33 cellular contexts compared by ENCODE assay signal in the genomic region with DNA sequence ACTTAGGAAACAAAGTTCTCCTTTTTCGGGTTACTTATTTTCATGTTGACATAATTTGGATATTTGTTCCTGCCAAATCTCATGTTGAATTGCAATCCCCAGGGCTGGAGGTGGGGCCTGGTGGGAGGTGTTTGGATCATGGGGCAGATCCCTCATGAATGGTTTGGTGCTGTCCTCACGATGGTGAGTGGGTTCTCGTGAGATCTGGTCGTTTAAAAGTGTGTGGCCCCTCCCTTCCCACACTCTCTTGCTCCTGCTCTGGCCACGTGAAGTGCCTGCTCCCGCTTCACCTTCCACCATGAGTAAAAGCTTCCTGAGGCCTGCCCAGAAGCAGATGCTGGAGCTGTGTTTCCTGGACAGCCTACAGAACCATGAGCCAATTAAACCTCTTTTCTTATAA.
"Had no signal": no experiment of that assay in that cellular context is flagged by ENCODE, and none has a peak within 500 bp of the region (broad histone marks: within the 10 kb centered on the region; RNA-seq: fewer than 3 reads in every experiment).

No MANE protein-coding gene starts in this region.

- H3K27ac Mint-ChIP-seq: activated B cell treated with CpG ODN at 0.5 μM for 24 hours; activated CD4-positive, alpha-beta memory T cell treated with anti-CD3 and anti-CD28 coated beads for 36 hours; activated CD4-positive, alpha-beta T cell treated with anti-CD3 and anti-CD28 coated beads, Interleukin-2, amount 10 ng/mL, durations not matched to agents 24 days and 14 days; activated CD8-positive, alpha-beta T cell treated with anti-CD3 and anti-CD28 coated beads for 36 hours; activated naive CD4-positive, alpha-beta T cell treated with anti-CD3 and anti-CD28 coated beads for 36 hours; activated naive CD4-positive, alpha-beta T cell treated with anti-CD3 and anti-CD28 coated beads, Interleukin-2, amount 50 U/mL, for 72 hours; activated naive CD8-positive, alpha-beta T cell treated with anti-CD3 and anti-CD28 coated beads for 36 hours; activated T-cell treated with anti-CD3 and anti-CD28 coated beads, Interleukin-2, amount 50 U/mL, for 72 hours; activated T-helper 1 cell treated with anti-CD3 and anti-CD28 coated beads, Interleukin-12 subunit alpha, Interleukin-12 subunit beta, Interleukin-2, Interleukin-4 antibody, amounts not matched to agents 30 ng/mL and 10 ng/mL and 1 ng/mL, durations not matched to agents 14 hours and 24 hours and 36 hours; T-cell; T-helper 17 cell had no signal

- H3K4me1 ChIP-seq: breast epithelium had no signal

- H3K9me3 ChIP-seq: adrenal gland, body of pancreas, breast epithelium had no signal

- H3K36me3 Mint-ChIP-seq: activated CD4-positive, alpha-beta memory T cell treated with anti-CD3 and anti-CD28 coated beads for 36 hours; activated naive CD4-positive, alpha-beta T cell treated with anti-CD3 and anti-CD28 coated beads, Interleukin-2, amount 50 U/mL, for 72 hours; activated naive CD8-positive, alpha-beta T cell treated with anti-CD3 and anti-CD28 coated beads for 36 hours; T-cell had no signal

- H3K4me3 ChIP-seq: adrenal gland, body of pancreas, breast epithelium had no signal

- H3K27me3 Mint-ChIP-seq: activated CD4-positive, alpha-beta memory T cell treated with anti-CD3 and anti-CD28 coated beads for 36 hours; activated CD8-positive, alpha-beta T cell treated with anti-CD3 and anti-CD28 coated beads for 36 hours; activated naive CD8-positive, alpha-beta T cell treated with anti-CD3 and anti-CD28 coated beads for 36 hours; activated T-helper 17 cell treated with anti-CD3 and anti-CD28 coated beads, Interleukin-2, amount 50 U/mL, for 72 hours; T-cell had no signal

- H3K4me3 Mint-ChIP-seq: activated B cell treated with CpG ODN at 0.5 μM for 24 hours; activated CD4-positive, alpha-beta memory T cell treated with anti-CD3 and anti-CD28 coated beads for 36 hours; activated CD4-positive, alpha-beta T cell treated with anti-CD3 and anti-CD28 coated beads, Interleukin-2, amount 10 ng/mL, durations not matched to agents 24 days and 14 days; activated CD8-positive, alpha-beta T cell treated with anti-CD3 and anti-CD28 coated beads for 36 hours; activated naive CD4-positive, alpha-beta T cell treated with anti-CD3 and anti-CD28 coated beads for 36 hours; activated naive CD8-positive, alpha-beta T cell treated with anti-CD3 and anti-CD28 coated beads for 36 hours; activated T-cell treated with anti-CD3 and anti-CD28 coated beads, Interleukin-2, amount 50 U/mL, for 4 hours; activated T-cell treated with anti-CD3 and anti-CD28 coated beads, Interleukin-2, amount 50 U/mL, for 72 hours; activated T-helper 1 cell treated with anti-CD3 and anti-CD28 coated beads, Interleukin-12 subunit alpha, Interleukin-12 subunit beta, Interleukin-2, Interleukin-4 antibody, amounts not matched to agents 30 ng/mL and 10 ng/mL and 1 ng/mL, durations not matched to agents 14 hours and 24 hours and 36 hours; activated T-helper 17 cell treated with anti-CD3 and anti-CD28 coated beads, Interleukin-2, amount 50 U/mL, for 72 hours; T-cell; T-helper 17 cell had no signal

- H3K36me3 ChIP-seq: adrenal gland, brain microvascular endothelial cell, breast epithelium had no signal

- ATAC-seq: activated CD8-positive, alpha-beta T cell treated with anti-CD3 and anti-CD28 coated beads for 36 hours; activated naive CD4-positive, alpha-beta T cell treated with anti-CD3 and anti-CD28 coated beads, Interleukin-2, amount 50 U/mL, for 72 hours; activated T-cell treated with anti-CD3 and anti-CD28 coated beads, Interleukin-2, amount 50 U/mL, for 4 hours; activated T-cell treated with anti-CD3 and anti-CD28 coated beads, Interleukin-2, amount 50 U/mL, for 72 hours; activated T-helper 17 cell treated with anti-CD3 and anti-CD28 coated beads, Interleukin-2, amount 50 U/mL, for 72 hours; body of pancreas; T-cell; T-helper 17 cell had no signal

- H3K27ac ChIP-seq: adrenal gland, body of pancreas, brain microvascular endothelial cell, breast epithelium, VCaP had no signal

- H3K27me3 ChIP-seq: adrenal gland, body of pancreas, brain microvascular endothelial cell, breast epithelium had no signal

- H3K9me3 Mint-ChIP-seq: activated B cell treated with CpG ODN at 0.5 μM for 24 hours; activated CD4-positive, alpha-beta memory T cell treated with anti-CD3 and anti-CD28 coated beads for 36 hours; activated CD4-positive, alpha-beta T cell treated with anti-CD3 and anti-CD28 coated beads, Interleukin-2, amount 10 ng/mL, durations not matched to agents 24 days and 14 days; activated CD8-positive, alpha-beta T cell treated with anti-CD3 and anti-CD28 coated beads for 36 hours; activated naive CD4-positive, alpha-beta T cell treated with anti-CD3 and anti-CD28 coated beads for 36 hours; activated naive CD4-positive, alpha-beta T cell treated with anti-CD3 and anti-CD28 coated beads, Interleukin-2, amount 50 U/mL, for 72 hours; activated naive CD8-positive, alpha-beta T cell treated with anti-CD3 and anti-CD28 coated beads for 36 hours; activated T-cell treated with anti-CD3 and anti-CD28 coated beads, Interleukin-2, amount 50 U/mL, for 4 hours; activated T-cell treated with anti-CD3 and anti-CD28 coated beads, Interleukin-2, amount 50 U/mL, for 72 hours; activated T-helper 1 cell treated with anti-CD3 and anti-CD28 coated beads, Interleukin-12 subunit alpha, Interleukin-12 subunit beta, Interleukin-2, Interleukin-4 antibody, amounts not matched to agents 30 ng/mL and 10 ng/mL and 1 ng/mL, durations not matched to agents 14 hours and 24 hours and 36 hours; activated T-helper 17 cell treated with anti-CD3 and anti-CD28 coated beads, Interleukin-2, amount 50 U/mL, for 72 hours; T-cell had no signal

- FAIRE-seq: astrocyte, TTC549 had no signal

- DNase-seq: activated B cell treated with CpG ODN at 0.5 μM for 24 hours; activated CD4-positive, alpha-beta memory T cell treated with anti-CD3 and anti-CD28 coated beads for 36 hours; activated CD4-positive, alpha-beta T cell treated with anti-CD3 and anti-CD28 coated beads for 4 hours; activated CD4-positive, alpha-beta T cell treated with anti-CD3 and anti-CD28 coated beads, Interleukin-2, amount 10 ng/mL, durations not matched to agents 24 days and 14 days; activated CD4-positive, alpha-beta T cell treated with anti-CD3 and anti-CD28 coated beads, Interleukin-2, amount 50 U/mL, for 1 hour; activated CD4-positive, alpha-beta T cell treated with anti-CD3 and anti-CD28 coated beads, Interleukin-2, amount 50 U/mL, for 4 hours; activated CD4-positive, CD25-positive, alpha-beta regulatory T cell treated with anti-CD3 and anti-CD28 coated beads, Interleukin-2, amount 50 U/mL, for 72 hours; activated CD8-positive, alpha-beta T cell treated with anti-CD3 and anti-CD28 coated beads for 36 hours; activated effector memory CD4-positive, alpha-beta T cell treated with anti-CD3 and anti-CD28 coated beads, Interleukin-2, amount 50 U/mL, for 16 hours; activated gamma-delta T cell treated with Interleukin-2 at 50 U/mL for 16 hours; activated naive CD4-positive, alpha-beta T cell; activated naive CD4-positive, alpha-beta T cell treated with anti-CD3 and anti-CD28 coated beads for 36 hours; activated naive CD4-positive, alpha-beta T cell treated with anti-CD3 and anti-CD28 coated beads, Interleukin-2, amount 50 U/mL, for 16 hours; activated naive CD8-positive, alpha-beta T cell treated with anti-CD3 and anti-CD28 coated beads for 36 hours; activated T-cell treated with anti-CD3 and anti-CD28 coated beads for 4 hours; activated T-cell treated with anti-CD3 and anti-CD28 coated beads, Interleukin-2, amount 50 U/mL, for 1 hour; activated T-cell treated with anti-CD3 and anti-CD28 coated beads, Interleukin-2, amount 50 U/mL, for 4 hours; activated T-cell treated with anti-CD3 and anti-CD28 coated beads, Interleukin-2, amount 50 U/mL, for 72 hours; amniotic stem cell; aorta; body of pancreas; brain microvascular endothelial cell; central memory CD4-positive, alpha-beta T cell; T-cell; T-helper 17 cell had no signal
